9 cellular contexts compared by ENCODE assay signal in genomic region chr12:55746147-55746912, GRCh38. TPM values are rescaled to one million over a fixed set of nuclear protein-coding genes. Genes with fewer than 3 reads are reported as not detected.
DNase-seq lines count a peak whose midpoint lies in the region; ATAC-seq and TF ChIP-seq lines count a peak whose summit lies in the region.
"Had no signal": no experiment of that assay in that cellular context is flagged by ENCODE, and none has a peak within 500 bp of the region (broad histone marks: within the 10 kb centered on the region; RNA-seq: fewer than 3 reads in every experiment).

No MANE protein-coding gene starts in this region.

- H3K9me3 Mint-ChIP-seq in CD8-positive, alpha-beta T cell = no peaks in the 10 kb centered on the region

- ATAC-seq in CD8-positive, alpha-beta T cell = no peak
- no peak for ATAC-seq in T-helper 17 cell

- intact Hi-C loops in CD8-positive, alpha-beta T cell (cut with DNase I, micrococcal nuclease) = loop anchor here in 1 of 2 experiments (10.0 kb wide), 1 partner anchor 478 kb away; the partner anchor contains the start of genes NABP2 and RNF41

- H3K36me3 Mint-ChIP-seq in CD8-positive, alpha-beta T cell = peaks cover 27% of the 10 kb centered on the region
- peaks cover 5% of the 10 kb centered on the region for H3K36me3 Mint-ChIP-seq in T-helper 17 cell (ENCODE audit: low read depth)

- no peak overlapping the region for H3K27ac ChIP-seq in CD8-positive, alpha-beta T cell (ENCODE audit: low read depth, low read length)
- H3K27ac ChIP-seq in mesodermal cell (ENCODE audit: low read depth, low read length, severe bottlenecking) = peak overlapping the region; percentile 74
- H3K27ac ChIP-seq: suprapubic skin had no signal

- peak overlapping the region; percentile 3 for H3K4me3 Mint-ChIP-seq in CD8-positive, alpha-beta T cell
- H3K4me3 Mint-ChIP-seq in T-helper 17 cell = peak overlapping the region; percentile 73

- no peak overlapping the region for H3K4me3 ChIP-seq in CD8-positive, alpha-beta T cell (ENCODE audit: low read depth, low read length)
- peak overlapping the region; percentile 76 for H3K4me3 ChIP-seq in mesodermal cell (ENCODE audit: extremely low read depth, insufficient read depth, low read length, poor library complexity, severe bottlenecking)
- H3K4me3 ChIP-seq: suprapubic skin had no signal

- peaks cover 2% of the 10 kb centered on the region for H3K36me3 ChIP-seq in CD8-positive, alpha-beta T cell (ENCODE audit: insufficient read depth, low read length)
- peaks cover 52% of the 10 kb centered on the region for H3K36me3 ChIP-seq in mesodermal cell (ENCODE audit: control insufficient read depth, insufficient read depth, low read length)

- no peaks in the 10 kb centered on the region for H3K27me3 Mint-ChIP-seq in CD8-positive, alpha-beta T cell (ENCODE audit: low read depth)
- no peaks in the 10 kb centered on the region for H3K27me3 Mint-ChIP-seq in T-helper 17 cell

- peak overlapping the region; percentile 71 for H3K27ac Mint-ChIP-seq in CD8-positive, alpha-beta T cell
- H3K27ac Mint-ChIP-seq in T-helper 17 cell = peak overlapping the region; percentile 86

- peaks cover 28% of the 10 kb centered on the region for H3K4me1 ChIP-seq in CD8-positive, alpha-beta T cell (ENCODE audit: insufficient read depth, low read length)
- peaks cover 17% of the 10 kb centered on the region for H3K4me1 ChIP-seq in mesodermal cell (ENCODE audit: control insufficient read depth, insufficient read depth, low read length, poor library complexity, severe bottlenecking)

- no peak for TF ChIP-seq CTCF in CD8-positive, alpha-beta T cell (IDR thresholded peaks at IDR 0.05)

- CTCF ChIA-PET in CD8-positive, alpha-beta T cell (lab: Charles Lee) = interaction anchor here (1.4 to 2.1 kb wide), 2 partner anchors 8 to 12 kb away, joined by 3 to 20 read pairs; no protein-coding TSS in a partner anchor

- no peaks in the 10 kb centered on the region for H3K9me3 ChIP-seq in CD8-positive, alpha-beta T cell (ENCODE audit: low read length)
- H3K9me3 ChIP-seq in T-helper 17 cell (ENCODE audit: control insufficient read depth, low read length, poor library complexity, severe bottlenecking) (no peaks in the 10 kb centered on the region), mesodermal cell (ENCODE audit: control insufficient read depth, low read length) (no peaks in the 10 kb centered on the region)
- H3K9me3 ChIP-seq: suprapubic skin had no signal

- POLR2A ChIA-PET in CD8-positive, alpha-beta T cell (lab: Charles Lee) = interaction anchor here (1.0 to 1.3 kb wide), 4 partner anchors 8 to 182 kb away, joined by 3 to 4 read pairs (median 3); partner anchors contain the start of genes ORMDL2, PYM1 and SARNP

- 0 to 2% methylated on average over 3 of the region's 4 CpGs for WGBS in mesodermal cell (ENCODE audit: insufficient coverage in 2 of 2), 2 experiments

- DNase-seq in CD8-positive, alpha-beta T cell = no peak
- DNase-seq in T-helper 17 cell (no peak), NCI-H2081 treated with DMSO at 0.1 percent for 48 hours (lab: John Stamatoyannopoulos, UW) (no peak), NCI-H2196 treated with DMSO at 0.1 percent for 48 hours (lab: John Stamatoyannopoulos, UW; ENCODE audit: unreplicated experiment) (no peak)
- no peak for DNase-seq in activated effector memory CD4-positive, alpha-beta T cell treated with Interleukin-2 at 50 U/mL for 16 hours
- DNase-seq: activated T-cell treated with anti-CD3 and anti-CD28 coated beads for 4 hours, KG1 had no signal

- H3K27me3 ChIP-seq in CD8-positive, alpha-beta T cell (ENCODE audit: insufficient read depth, low read length) = no peaks in the 10 kb centered on the region
- H3K27me3 ChIP-seq: suprapubic skin had no signal

- H3K4me1 Mint-ChIP-seq in CD8-positive, alpha-beta T cell (ENCODE audit: low read depth) = peaks cover 30% of the 10 kb centered on the region
- peaks cover 58% of the 10 kb centered on the region for H3K4me1 Mint-ChIP-seq in T-helper 17 cell

RNA-seq across cellular contexts. Expression of gene GDF11, which starts 3.4 kb away (rescaled TPM):
- total RNA-seq in CD8-positive, alpha-beta T cell = 1 to 10 TPM; 4.3 to 4.6 TPM
- 1 to 10 TPM; 6.7 to 9.5 TPM for total RNA-seq in T-helper 17 cell
- 22.8 TPM for polyA plus RNA-seq in mesodermal cell (2013, experiment 1 of 2)
- 20.3 TPM for polyA plus RNA-seq in mesodermal cell (2013, experiment 2 of 2)

RNA-seq across cellular contexts. Expression of gene CD63, which starts 17.5 kb away (rescaled TPM):
- 10 to 100 TPM; 27.0 to 33.8 TPM for total RNA-seq in CD8-positive, alpha-beta T cell
- 10 to 100 TPM; 83.3 to 83.9 TPM for total RNA-seq in T-helper 17 cell
- polyA plus RNA-seq in mesodermal cell (2013, experiment 1 of 2) = 883 TPM
- polyA plus RNA-seq in mesodermal cell (2013, experiment 2 of 2) = 779 TPM

RNA-seq across cellular contexts. Expression of gene RDH5, which starts 26.1 kb away (rescaled TPM):
- total RNA-seq in CD8-positive, alpha-beta T cell = 1 to 10 TPM; 5.5 to 7.8 TPM
- total RNA-seq in T-helper 17 cell = 10 to 100 TPM; 12.9 to 13.8 TPM
- polyA plus RNA-seq in mesodermal cell (2013, experiment 1 of 2) = 1.0 TPM
- polyA plus RNA-seq in mesodermal cell (2013, experiment 2 of 2) = 3.6 TPM

RNA-seq across cellular contexts. Expression of gene BLOC1S1, which starts 30.5 kb away (rescaled TPM):
- total RNA-seq in CD8-positive, alpha-beta T cell = 10 to 100 TPM; 29.4 to 29.6 TPM
- total RNA-seq in T-helper 17 cell = 10 to 100 TPM; 41.1 to 42.0 TPM
- 80.5 TPM for polyA plus RNA-seq in mesodermal cell (2013, experiment 1 of 2)
- 77.1 TPM for polyA plus RNA-seq in mesodermal cell (2013, experiment 2 of 2)

RNA-seq across cellular contexts. Expression of gene ITGA7, which starts 38.6 kb away (rescaled TPM):
- total RNA-seq in CD8-positive, alpha-beta T cell = 1 to 10 TPM; 1.0 to 1.1 TPM
- total RNA-seq in T-helper 17 cell = 1 to 10 TPM in 1 of 2 donors, under 1 TPM in 1; 0.70 to 1.4 TPM
- 41.9 TPM for polyA plus RNA-seq in mesodermal cell (2013, experiment 1 of 2)
- polyA plus RNA-seq in mesodermal cell (2013, experiment 2 of 2) = 33.4 TPM
